In the genomic region with DNA sequence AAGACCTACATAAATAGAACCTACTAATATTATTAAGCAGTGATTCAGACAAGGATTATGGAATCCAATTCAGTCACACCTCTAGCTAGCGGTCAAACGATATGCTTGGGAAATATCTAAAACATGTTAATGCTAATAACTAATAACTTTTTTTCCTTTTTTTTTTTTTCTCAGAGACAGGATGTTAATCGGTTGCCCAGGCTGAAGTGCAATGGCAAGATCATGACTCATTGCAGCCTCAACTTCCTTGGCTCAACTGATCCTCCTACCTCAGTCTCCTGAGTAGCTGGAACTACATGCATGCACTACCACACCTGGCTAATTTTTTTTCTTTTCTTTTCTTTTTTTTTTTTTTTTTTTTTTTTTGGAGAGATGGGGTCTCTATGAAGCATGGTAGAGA, we compare ENCODE assay signal across 37 cellular contexts.
"Had no signal": no experiment of that assay in that cellular context is flagged by ENCODE, and none has a peak within 500 bp of the region (broad histone marks: within the 10 kb centered on the region; RNA-seq: fewer than 3 reads in every experiment).

No MANE protein-coding gene starts in this region.

- H3K9me3 ChIP-seq: gastrocnemius medialis had no signal

- H3K27me3 Mint-ChIP-seq: activated CD4-positive, alpha-beta memory T cell treated with anti-CD3 and anti-CD28 coated beads for 36 hours; activated CD4-positive, alpha-beta T cell treated with anti-CD3 and anti-CD28 coated beads for 36 hours; activated CD4-positive, alpha-beta T cell treated with anti-CD3 and anti-CD28 coated beads, Interleukin-2, amount 10 ng/mL, durations not matched to agents 24 days and 14 days; activated CD8-positive, alpha-beta memory T cell treated with anti-CD3 and anti-CD28 coated beads, Interleukin-2, amount 10 ng/mL, durations not matched to agents 7 days and 5 days; activated naive CD8-positive, alpha-beta T cell; activated T-cell treated with anti-CD3 and anti-CD28 coated beads, Interleukin-2, amount 50 U/mL, for 24 hours; activated T-helper 17 cell treated with anti-CD3 and anti-CD28 coated beads, Interleukin-2, amount 50 U/mL, for 72 hours; T-helper 17 cell had no signal

- H3K27me3 ChIP-seq: brain microvascular endothelial cell, esophagus muscularis mucosa, foreskin keratinocyte, gastrocnemius medialis, heart left ventricle had no signal

- ATAC-seq: activated CD4-positive, alpha-beta T cell treated with anti-CD3 and anti-CD28 coated beads for 36 hours; activated CD8-positive, alpha-beta memory T cell treated with anti-CD3 and anti-CD28 coated beads, Interleukin-2, amount 10 ng/mL, durations not matched to agents 7 days and 5 days; activated CD8-positive, alpha-beta T cell treated with anti-CD3 and anti-CD28 coated beads, Interleukin-2, amount 10 ng/mL, durations not matched to agents 7 days and 5 days; activated T-cell treated with anti-CD3 and anti-CD28 coated beads, Interleukin-2, amount 50 U/mL, for 72 hours; activated T-helper 17 cell treated with anti-CD3 and anti-CD28 coated beads, Interleukin-2, amount 50 U/mL, for 72 hours; foreskin keratinocyte; gastrocnemius medialis; heart left ventricle; T-helper 17 cell had no signal

- H3K4me3 Mint-ChIP-seq: activated CD4-positive, alpha-beta memory T cell treated with anti-CD3 and anti-CD28 coated beads for 36 hours; activated CD4-positive, alpha-beta T cell treated with anti-CD3 and anti-CD28 coated beads for 36 hours; activated CD4-positive, alpha-beta T cell treated with anti-CD3 and anti-CD28 coated beads, Interleukin-2, amount 10 ng/mL, durations not matched to agents 24 days and 14 days; activated CD8-positive, alpha-beta memory T cell treated with anti-CD3 and anti-CD28 coated beads, Interleukin-2, amount 10 ng/mL, durations not matched to agents 7 days and 5 days; activated CD8-positive, alpha-beta T cell treated with anti-CD3 and anti-CD28 coated beads, Interleukin-2, amount 10 ng/mL, durations not matched to agents 7 days and 5 days; activated naive CD8-positive, alpha-beta T cell; activated T-cell treated with anti-CD3 and anti-CD28 coated beads, Interleukin-2, amount 50 U/mL, for 24 hours; activated T-cell treated with anti-CD3 and anti-CD28 coated beads, Interleukin-2, amount 50 U/mL, for 72 hours; activated T-helper 17 cell treated with anti-CD3 and anti-CD28 coated beads, Interleukin-2, amount 50 U/mL, for 72 hours; T-helper 17 cell; T-helper 2 cell treated with Interferon-gamma antibody and Interleukin-4, amounts not matched to agents 5 μg/mL and 100 μg/mL, for 36 hours had no signal

- H3K4me1 Mint-ChIP-seq: activated CD4-positive, alpha-beta T cell treated with anti-CD3 and anti-CD28 coated beads for 36 hours; activated CD4-positive, alpha-beta T cell treated with anti-CD3 and anti-CD28 coated beads, Interleukin-2, amount 10 ng/mL, durations not matched to agents 24 days and 14 days; activated CD8-positive, alpha-beta memory T cell treated with anti-CD3 and anti-CD28 coated beads, Interleukin-2, amount 10 ng/mL, durations not matched to agents 7 days and 5 days; activated T-helper 17 cell treated with anti-CD3 and anti-CD28 coated beads, Interleukin-2, amount 50 U/mL, for 72 hours; T-helper 17 cell had no signal

- H3K36me3 ChIP-seq: brain microvascular endothelial cell had no signal

- DNase-seq: activated CD4-positive, alpha-beta memory T cell treated with anti-CD3 and anti-CD28 coated beads for 36 hours; activated CD4-positive, alpha-beta T cell treated with anti-CD3 and anti-CD28 coated beads for 36 hours; activated CD4-positive, alpha-beta T cell treated with anti-CD3 and anti-CD28 coated beads, Interleukin-2, amount 10 ng/mL, durations not matched to agents 24 days and 14 days; activated CD4-positive, CD25-positive, alpha-beta regulatory T cell; activated CD4-positive, CD25-positive, alpha-beta regulatory T cell treated with anti-CD3 and anti-CD28 coated beads, Interleukin-2, amount 50 U/mL, for 72 hours; activated CD8-positive, alpha-beta memory T cell treated with anti-CD3 and anti-CD28 coated beads, Interleukin-2, amount 10 ng/mL, durations not matched to agents 7 days and 5 days; activated CD8-positive, alpha-beta memory T cell treated with anti-CD3 and anti-CD28 coated beads, Interleukin-2, amount 50 U/mL, for 48 hours; activated CD8-positive, alpha-beta T cell treated with anti-CD3 and anti-CD28 coated beads, Interleukin-2, amount 10 ng/mL, durations not matched to agents 7 days and 5 days; activated effector memory CD4-positive, alpha-beta T cell treated with Interleukin-2 at 50 U/mL for 16 hours; activated gamma-delta T cell treated with Interleukin-2 at 50 U/mL for 16 hours; activated naive CD4-positive, alpha-beta T cell treated with anti-CD3 and anti-CD28 coated beads, Interleukin-2, amount 50 U/mL, for 16 hours; activated naive CD4-positive, alpha-beta T cell treated with Interleukin-2 at 50 U/mL for 16 hours; activated T-cell treated with anti-CD3 and anti-CD28 coated beads for 4 hours; activated T-cell treated with anti-CD3 and anti-CD28 coated beads, Interleukin-2, amount 50 U/mL, for 24 hours; activated T-cell treated with anti-CD3 and anti-CD28 coated beads, Interleukin-2, amount 50 U/mL, for 72 hours; amniotic stem cell; anterior cingulate cortex; brain microvascular endothelial cell; caudate nucleus; cortex of kidney; dermis blood vessel endothelial cell; effector CD4-positive, alpha-beta T cell; erythroblast; gastrocnemius medialis; glutamatergic neuron; heart left ventricle; T-helper 1 cell; T-helper 17 cell; T1000 had no signal

- H3K27ac ChIP-seq: brain microvascular endothelial cell, esophagus muscularis mucosa, foreskin keratinocyte, gastrocnemius medialis, heart left ventricle had no signal

- H3K4me3 ChIP-seq: esophagus muscularis mucosa, gastrocnemius medialis, heart left ventricle had no signal

- H3K4me1 ChIP-seq: esophagus muscularis mucosa, foreskin keratinocyte, gastrocnemius medialis, heart left ventricle had no signal

- FAIRE-seq: colon, endometrium, endothelial cell of umbilical vein had no signal

- H3K27ac Mint-ChIP-seq: activated CD4-positive, alpha-beta memory T cell treated with anti-CD3 and anti-CD28 coated beads for 36 hours; activated CD4-positive, alpha-beta T cell treated with anti-CD3 and anti-CD28 coated beads for 36 hours; activated CD4-positive, alpha-beta T cell treated with anti-CD3 and anti-CD28 coated beads, Interleukin-2, amount 10 ng/mL, durations not matched to agents 24 days and 14 days; activated CD8-positive, alpha-beta memory T cell treated with anti-CD3 and anti-CD28 coated beads, Interleukin-2, amount 10 ng/mL, durations not matched to agents 7 days and 5 days; activated CD8-positive, alpha-beta T cell treated with anti-CD3 and anti-CD28 coated beads, Interleukin-2, amount 10 ng/mL, durations not matched to agents 7 days and 5 days; activated naive CD8-positive, alpha-beta T cell; activated T-cell treated with anti-CD3 and anti-CD28 coated beads, Interleukin-2, amount 50 U/mL, for 24 hours; activated T-cell treated with anti-CD3 and anti-CD28 coated beads, Interleukin-2, amount 50 U/mL, for 72 hours; activated T-helper 17 cell treated with anti-CD3 and anti-CD28 coated beads, Interleukin-2, amount 50 U/mL, for 72 hours; T-helper 17 cell; T-helper 2 cell treated with Interferon-gamma antibody and Interleukin-4, amounts not matched to agents 5 μg/mL and 100 μg/mL, for 36 hours had no signal
